In genomic region chr3:61081554-61081953, GRCh38 we compare ENCODE assay signal across 21 cellular contexts.
"Had no signal": no experiment of that assay in that cellular context is flagged by ENCODE, and none has a peak within 500 bp of the region (broad histone marks: within the 10 kb centered on the region; RNA-seq: fewer than 3 reads in every experiment).

No MANE protein-coding gene starts in this region.

- H3K9me3 ChIP-seq: esophagus muscularis mucosa, gastrocnemius medialis, mucosa of descending colon, psoas muscle, sigmoid colon, testis, transverse colon had no signal

- H3K36me3 ChIP-seq: esophagus muscularis mucosa, gastrocnemius medialis, heart right ventricle, sigmoid colon, transverse colon had no signal

- H3K79me2 ChIP-seq: parathyroid adenoma had no signal

- DNase-seq: cortex of kidney; dorsolateral prefrontal cortex; effector memory CD4-positive, alpha-beta T cell; gastrocnemius medialis; heart right ventricle; islet precursor cell; mammary epithelial cell; mucosa of descending colon; naive thymus-derived CD8-positive, alpha-beta T cell; psoas muscle; sigmoid colon; stimulated activated CD4-positive, alpha-beta T cell treated with anti-CD3 and anti-CD28 coated beads, Interleukin-2, amount 100 ng/mL, for 24 hours; stimulated activated CD4-positive, alpha-beta T cell treated with anti-CD3 and anti-CD28 coated beads, Interleukin-4, amount 100 ng/mL, for 4 hours; stimulated activated naive B cell treated with anti-CD40 and anti-IgM and Interleukin-4, amounts not matched to agents 10 μg/mL and 1 μg/mL and 100 μg/mL, for 72 hours; stimulated activated naive CD8-positive, alpha-beta T cell treated with anti-CD3 and anti-CD28 coated beads, Interleukin-15, amount 100 ng/mL, for 72 hours; testis; transverse colon had no signal

- H3K9ac ChIP-seq: parathyroid adenoma had no signal

- H3K4me1 Mint-ChIP-seq: naive thymus-derived CD8-positive, alpha-beta T cell; stimulated activated naive B cell treated with anti-CD40 and anti-IgM and Interleukin-4, amounts not matched to agents 10 μg/mL and 1 μg/mL and 100 μg/mL, for 72 hours; stimulated activated naive CD8-positive, alpha-beta T cell treated with anti-CD3 and anti-CD28 coated beads, Interleukin-15, amount 100 ng/mL, for 72 hours had no signal

- H2AFZ ChIP-seq: parathyroid adenoma had no signal

- H3K4me1 ChIP-seq: esophagus muscularis mucosa, gastrocnemius medialis, parathyroid adenoma, sigmoid colon, testis, transverse colon had no signal

- H3K4me3 ChIP-seq: esophagus muscularis mucosa, gastrocnemius medialis, heart right ventricle, mucosa of descending colon, psoas muscle, sigmoid colon, skin epidermis, testis, transverse colon had no signal

- H3K27ac Mint-ChIP-seq: naive thymus-derived CD8-positive, alpha-beta T cell; stimulated activated naive B cell treated with anti-CD40 and anti-IgM and Interleukin-4, amounts not matched to agents 10 μg/mL and 1 μg/mL and 100 μg/mL, for 72 hours; stimulated activated naive CD8-positive, alpha-beta T cell treated with anti-CD3 and anti-CD28 coated beads, Interleukin-15, amount 100 ng/mL, for 72 hours had no signal

- H3K4me3 Mint-ChIP-seq: naive thymus-derived CD8-positive, alpha-beta T cell; stimulated activated naive B cell treated with anti-CD40 and anti-IgM and Interleukin-4, amounts not matched to agents 10 μg/mL and 1 μg/mL and 100 μg/mL, for 72 hours; stimulated activated naive CD8-positive, alpha-beta T cell treated with anti-CD3 and anti-CD28 coated beads, Interleukin-15, amount 100 ng/mL, for 72 hours had no signal

- H3K27me3 Mint-ChIP-seq: naive thymus-derived CD8-positive, alpha-beta T cell; stimulated activated naive B cell treated with anti-CD40 and anti-IgM and Interleukin-4, amounts not matched to agents 10 μg/mL and 1 μg/mL and 100 μg/mL, for 72 hours; stimulated activated naive CD8-positive, alpha-beta T cell treated with anti-CD3 and anti-CD28 coated beads, Interleukin-15, amount 100 ng/mL, for 72 hours had no signal

- H3K27me3 ChIP-seq: dorsolateral prefrontal cortex, esophagus muscularis mucosa, gastrocnemius medialis, heart right ventricle, sigmoid colon, testis, transverse colon had no signal

- H3K27ac ChIP-seq: epithelial cell of prostate, esophagus muscularis mucosa, gastrocnemius medialis, heart right ventricle, parathyroid adenoma, psoas muscle, sigmoid colon, skin epidermis, testis, transverse colon had no signal

- H3K9me3 Mint-ChIP-seq: stimulated activated naive CD8-positive, alpha-beta T cell treated with anti-CD3 and anti-CD28 coated beads, Interleukin-15, amount 100 ng/mL, for 72 hours had no signal
